Comparison of ENCODE assay signal across 1 cellular context in the genomic region with DNA sequence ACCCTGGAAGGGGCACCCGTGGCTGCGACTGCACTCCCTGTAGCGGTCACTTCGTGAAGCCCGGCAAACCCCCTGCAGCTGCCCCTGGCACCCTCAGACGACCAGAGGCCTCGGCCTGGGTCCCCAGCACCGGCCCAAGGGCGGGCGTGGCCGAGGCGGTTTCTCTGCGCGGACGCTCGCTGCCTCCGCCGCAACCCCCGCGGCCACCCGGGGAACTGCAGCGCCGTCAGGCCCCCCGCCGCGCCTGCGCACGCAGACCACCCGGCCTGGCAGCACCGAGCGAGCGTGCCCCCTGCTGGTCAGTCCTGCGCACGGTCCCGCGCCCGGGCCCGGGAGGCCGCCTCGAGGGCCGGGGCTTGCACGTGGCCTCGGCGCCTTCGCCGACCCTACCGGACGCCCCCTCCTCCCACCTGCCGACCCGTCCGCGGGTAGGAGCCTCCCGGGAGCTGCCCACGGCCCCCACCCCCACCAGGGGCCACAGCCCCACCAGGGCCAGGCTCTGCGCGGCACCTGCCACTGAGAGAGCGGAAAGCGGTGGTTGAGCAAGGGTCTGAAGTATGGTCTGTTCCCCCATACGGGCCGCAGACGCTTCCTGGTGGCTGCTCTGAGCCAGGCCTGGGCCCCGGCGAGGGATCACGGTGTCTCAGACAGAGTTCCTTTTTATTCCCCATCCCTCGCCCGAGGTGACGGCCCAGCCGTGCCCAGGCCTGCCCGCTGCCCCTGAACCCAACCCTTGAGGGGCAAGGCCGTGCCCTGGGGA.
TF ChIP-seq lines count a peak whose summit lies in the region.

No MANE protein-coding gene starts in this region.

TF ChIP-seq in WTC11, 78 proteins besides CTCF, POLR2A, EP300 and RAD21 (continued from another document):
- no peak for TF ChIP-seq ZNF532 (CRISPR knock-in tag; IDR thresholded peaks at IDR 0.05; ENCODE audit: borderline replicate concordance)
- TF ChIP-seq FOXP4 (CRISPR knock-in tag; IDR thresholded peaks at IDR 0.05), result peak; percentile 92
- no peak for TF ChIP-seq ERG (CRISPR knock-in tag; IDR thresholded peaks at IDR 0.05)
- TF ChIP-seq NR1H2 (CRISPR knock-in tag; IDR thresholded peaks at IDR 0.05), result no peak
- TF ChIP-seq, protein P1, sequence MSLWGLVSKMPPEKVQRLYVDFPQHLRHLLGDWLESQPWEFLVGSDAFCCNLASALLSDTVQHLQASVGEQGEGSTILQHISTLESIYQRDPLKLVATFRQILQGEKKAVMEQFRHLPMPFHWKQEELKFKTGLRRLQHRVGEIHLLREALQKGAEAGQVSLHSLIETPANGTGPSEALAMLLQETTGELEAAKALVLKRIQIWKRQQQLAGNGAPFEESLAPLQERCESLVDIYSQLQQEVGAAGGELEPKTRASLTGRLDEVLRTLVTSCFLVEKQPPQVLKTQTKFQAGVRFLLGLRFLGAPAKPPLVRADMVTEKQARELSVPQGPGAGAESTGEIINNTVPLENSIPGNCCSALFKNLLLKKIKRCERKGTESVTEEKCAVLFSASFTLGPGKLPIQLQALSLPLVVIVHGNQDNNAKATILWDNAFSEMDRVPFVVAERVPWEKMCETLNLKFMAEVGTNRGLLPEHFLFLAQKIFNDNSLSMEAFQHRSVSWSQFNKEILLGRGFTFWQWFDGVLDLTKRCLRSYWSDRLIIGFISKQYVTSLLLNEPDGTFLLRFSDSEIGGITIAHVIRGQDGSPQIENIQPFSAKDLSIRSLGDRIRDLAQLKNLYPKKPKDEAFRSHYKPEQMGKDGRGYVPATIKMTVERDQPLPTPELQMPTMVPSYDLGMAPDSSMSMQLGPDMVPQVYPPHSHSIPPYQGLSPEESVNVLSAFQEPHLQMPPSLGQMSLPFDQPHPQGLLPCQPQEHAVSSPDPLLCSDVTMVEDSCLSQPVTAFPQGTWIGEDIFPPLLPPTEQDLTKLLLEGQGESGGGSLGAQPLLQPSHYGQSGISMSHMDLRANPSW (CRISPR knock-in tag; conservative IDR thresholded peaks at IDR 0.05; ENCODE audit: low read depth), result 0 out of 2 replicates have a peak, but pooled peaks have one; percentile 46
- peak; percentile 79; the same call in 1 of the 2 replicates for TF ChIP-seq ZNF219 (CRISPR knock-in tag; IDR thresholded peaks at IDR 0.05; ENCODE audit: borderline replicate concordance)
- TF ChIP-seq ESRRA (CRISPR knock-in tag; IDR thresholded peaks at IDR 0.05; ENCODE audit: borderline replicate concordance), result peak; percentile 80; the same call in 1 of the 2 replicates
- TF ChIP-seq NFATC4 (CRISPR knock-in tag; IDR thresholded peaks at IDR 0.05), result no peak
- peak; percentile 82; the same call in 1 of the 2 replicates for TF ChIP-seq ATF1 (CRISPR knock-in tag; IDR thresholded peaks at IDR 0.05)
- TF ChIP-seq SOX15 (CRISPR knock-in tag; IDR thresholded peaks at IDR 0.05), result no peak
- TF ChIP-seq ZBTB43 (CRISPR knock-in tag; IDR thresholded peaks at IDR 0.05), result peak; percentile 95
- no peak for TF ChIP-seq OVOL2 (CRISPR knock-in tag; IDR thresholded peaks at IDR 0.05; ENCODE audit: borderline replicate concordance)
- TF ChIP-seq, protein P2, sequence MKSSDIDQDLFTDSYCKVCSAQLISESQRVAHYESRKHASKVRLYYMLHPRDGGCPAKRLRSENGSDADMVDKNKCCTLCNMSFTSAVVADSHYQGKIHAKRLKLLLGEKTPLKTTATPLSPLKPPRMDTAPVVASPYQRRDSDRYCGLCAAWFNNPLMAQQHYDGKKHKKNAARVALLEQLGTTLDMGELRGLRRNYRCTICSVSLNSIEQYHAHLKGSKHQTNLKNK (CRISPR knock-in tag; IDR thresholded peaks at IDR 0.05), result no peak
- TF ChIP-seq ZNF232 (CRISPR knock-in tag; IDR thresholded peaks at IDR 0.05), result peak; percentile 90; the same call in 1 of the 2 replicates
- TF ChIP-seq ATF3 (CRISPR knock-in tag; conservative IDR thresholded peaks at IDR 0.05), result 0 out of 2 replicates have a peak, but pooled peaks have one; percentile 58
- TF ChIP-seq HMGA2 (CRISPR knock-in tag; IDR thresholded peaks at IDR 0.05), result no peak
